1 cellular context compared by ENCODE assay signal in genomic region chr15:34719883-34720148, GRCh38.
TF ChIP-seq lines count a peak whose summit lies in the region.

No MANE protein-coding gene starts in this region.

TF ChIP-seq in IMR-90, 13 proteins besides CTCF, POLR2A, EP300 and RAD21:
- TF ChIP-seq ELK1 (IDR thresholded peaks at IDR 0.05; ENCODE audit: borderline replicate concordance, low read depth, low read length) (no peak), MAZ (IDR thresholded peaks at IDR 0.05; ENCODE audit: borderline replicate concordance, low read depth, low read length) (no peak), RFX5 (IDR thresholded peaks at IDR 0.05; ENCODE audit: low read depth, low read length) (no peak)
- TF ChIP-seq, protein P1, sequence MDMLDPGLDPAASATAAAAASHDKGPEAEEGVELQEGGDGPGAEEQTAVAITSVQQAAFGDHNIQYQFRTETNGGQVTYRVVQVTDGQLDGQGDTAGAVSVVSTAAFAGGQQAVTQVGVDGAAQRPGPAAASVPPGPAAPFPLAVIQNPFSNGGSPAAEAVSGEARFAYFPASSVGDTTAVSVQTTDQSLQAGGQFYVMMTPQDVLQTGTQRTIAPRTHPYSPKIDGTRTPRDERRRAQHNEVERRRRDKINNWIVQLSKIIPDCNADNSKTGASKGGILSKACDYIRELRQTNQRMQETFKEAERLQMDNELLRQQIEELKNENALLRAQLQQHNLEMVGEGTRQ (IDR thresholded peaks at IDR 0.05; ENCODE audit: low read depth, low read length): no peak
